In genomic region chr5:176387384-176387925, GRCh38 we compare ENCODE assay signal across 8 cellular contexts. TPM values are rescaled to one million over a fixed set of nuclear protein-coding genes. Genes with fewer than 3 reads are reported as not detected.
A peak's percentile ranks its signal among the peaks of the same experiment; 100 is the strongest.
DNase-seq lines count a peak whose midpoint lies in the region; ATAC-seq and TF ChIP-seq lines count a peak whose summit lies in the region.

No MANE protein-coding gene starts in this region.

- TF ChIP-seq RAD21 in SK-N-SH (IDR thresholded peaks at IDR 0.05; ENCODE audit: low read length), result no peak

- no peak for ATAC-seq in SK-N-SH treated with all-trans-retinoic acid at 6 μM for 48 hours

- H3K27ac Mint-ChIP-seq in activated T-helper 2 cell treated with anti-CD3 and anti-CD28 coated beads, Interferon-gamma antibody, Interleukin-2, Interleukin-4, amounts not matched to agents 10 μg/mL and 5 μg/mL and 100 μg/mL, durations not matched to agents 14 hours and 24 hours and 36 hours, result peak overlapping the region; percentile 99
- peak overlapping the region in 5 of 6 donors; percentile 81 to 99 (median 94) for H3K27ac Mint-ChIP-seq in immature natural killer cell

- H3K9ac ChIP-seq in SK-N-SH, result peak overlapping the region; percentile 96
- peak overlapping the region; percentile 97 to 98 for H3K9ac ChIP-seq in stomach smooth muscle (ENCODE audit: low read length in 2 of 2)

- no peak for DNase-seq in SK-N-SH
- no peak for DNase-seq in activated T-helper 2 cell treated with anti-CD3 and anti-CD28 coated beads, Interferon-gamma antibody, Interleukin-2, Interleukin-4, amounts not matched to agents 10 μg/mL and 5 μg/mL and 100 μg/mL, durations not matched to agents 14 hours and 24 hours and 36 hours (ENCODE audit: low spot score)
- no peak for DNase-seq in immature natural killer cell
- DNase-seq in iPS-NIHi7 (ENCODE audit: extremely low spot score), result no peak
- no peak for DNase-seq in NCI-H187 treated with DMSO at 0.1 percent for 48 hours (lab: John Stamatoyannopoulos, UW)
- no peak for DNase-seq in SIG-M5 treated with dmso at 0.1 percent for 504 hours (lab: John Stamatoyannopoulos, UW; ENCODE audit: unreplicated experiment)

- H3K9me3 Mint-ChIP-seq in activated T-helper 2 cell treated with anti-CD3 and anti-CD28 coated beads, Interferon-gamma antibody, Interleukin-2, Interleukin-4, amounts not matched to agents 10 μg/mL and 5 μg/mL and 100 μg/mL, durations not matched to agents 14 hours and 24 hours and 36 hours, result no peaks in the 10 kb centered on the region
- H3K9me3 Mint-ChIP-seq in immature natural killer cell, result no peaks in the 10 kb centered on the region

- no peaks in the 10 kb centered on the region for H4K20me1 ChIP-seq in SK-N-SH (ENCODE audit: insufficient read depth)

- H3K27ac ChIP-seq in SK-N-SH (ENCODE audit: low read depth in 2 of 2, low read length in 1 of 2), result peak overlapping the region in 1 of 2 experiments; percentile 97; a peak in 1 of 4 replicates
- H3K27ac ChIP-seq in stomach smooth muscle (ENCODE audit: low read length), result no peak overlapping the region

- H3K4me3 ChIP-seq in SK-N-SH (ENCODE audit: low read depth in 2 of 2, low read length in 1 of 2) (peak overlapping the region; percentile 92 to 96), stomach smooth muscle (ENCODE audit: low read length in 2 of 2) (peak overlapping the region; percentile 98 to 99)

- H3K4me3 Mint-ChIP-seq in activated T-helper 2 cell treated with anti-CD3 and anti-CD28 coated beads, Interferon-gamma antibody, Interleukin-2, Interleukin-4, amounts not matched to agents 10 μg/mL and 5 μg/mL and 100 μg/mL, durations not matched to agents 14 hours and 24 hours and 36 hours (ENCODE audit: low read depth), result peak overlapping the region; percentile 97
- peak overlapping the region; percentile 94 to 100 (median 99) for H3K4me3 Mint-ChIP-seq in immature natural killer cell

- H3K4me1 ChIP-seq in SK-N-SH (ENCODE audit: control insufficient read depth in 1 of 2, insufficient read depth in 2 of 2, low read depth in 1 of 2, low read length in 1 of 2), result peaks cover 0 to 14% of the 10 kb centered on the region in 2 experiments; a peak in 2 of 4 replicates
- peaks cover 19% of the 10 kb centered on the region for H3K4me1 ChIP-seq in stomach smooth muscle (ENCODE audit: control insufficient read depth, insufficient read depth, low read length)

- CTCF ChIA-PET in SK-N-SH (lab: Yijun Ruan, JAX), result interaction anchor here (1.5 to 2.5 kb wide), 2 partner anchors 26 to 29 kb away, joined by 6 to 7 read pairs; partner anchors contain the start of genes CLTB and KIAA1191

- H2AFZ ChIP-seq in SK-N-SH (ENCODE audit: low read depth), result no peak overlapping the region

- peaks cover 6% of the 10 kb centered on the region for H3F3A ChIP-seq in SK-N-SH (replicated peaks; ENCODE audit: insufficient read depth)

- intact Hi-C loops in activated T-helper 2 cell treated with anti-CD3 and anti-CD28 coated beads, Interferon-gamma antibody, Interleukin-2, Interleukin-4, amounts not matched to agents 10 μg/mL and 5 μg/mL and 100 μg/mL, durations not matched to agents 14 hours and 24 hours and 36 hours (cut with micrococcal nuclease), result no loop called here

- H3K36me3 Mint-ChIP-seq in activated T-helper 2 cell treated with anti-CD3 and anti-CD28 coated beads, Interferon-gamma antibody, Interleukin-2, Interleukin-4, amounts not matched to agents 10 μg/mL and 5 μg/mL and 100 μg/mL, durations not matched to agents 14 hours and 24 hours and 36 hours (ENCODE audit: low read depth), result peaks cover 68% of the 10 kb centered on the region
- H3K36me3 Mint-ChIP-seq in immature natural killer cell, result peaks cover 4 to 30% (median 4%) of the 10 kb centered on the region in 3 donors

- H3K36me3 ChIP-seq in SK-N-SH (replicated peaks in 1 of 2; ENCODE audit: control insufficient read depth in 1 of 2, insufficient read depth in 2 of 2, low read length in 1 of 2) (peaks cover 21 to 48% of the 10 kb centered on the region in 2 experiments), stomach smooth muscle (ENCODE audit: control insufficient read depth in 2 of 2, insufficient read depth in 2 of 2, low read length in 2 of 2) (peaks cover 35 to 44% of the 10 kb centered on the region in 2 donors)

- WGBS in SK-N-SH (ENCODE audit: low lambda C conversion rate), result 18% methylated on average over 8 of the region's 8 CpGs

- H3K27me3 ChIP-seq in SK-N-SH (ENCODE audit: insufficient read depth), result no peaks in the 10 kb centered on the region
- no peaks in the 10 kb centered on the region for H3K27me3 ChIP-seq in stomach smooth muscle (ENCODE audit: control insufficient read depth in 1 of 2, insufficient read depth in 2 of 2, low read length in 2 of 2)

- POLR2A ChIA-PET in SK-N-SH (lab: Yijun Ruan, JAX), result interaction anchor here (0.7 to 2.0 kb wide), 3 partner anchors 9 to 150 kb away, joined by 3 to 7 read pairs (median 4); partner anchors contain the start of gene RNF44

- H3K4me2 ChIP-seq in SK-N-SH, result peak overlapping the region; percentile 86

- H3K4me1 Mint-ChIP-seq in activated T-helper 2 cell treated with anti-CD3 and anti-CD28 coated beads, Interferon-gamma antibody, Interleukin-2, Interleukin-4, amounts not matched to agents 10 μg/mL and 5 μg/mL and 100 μg/mL, durations not matched to agents 14 hours and 24 hours and 36 hours (ENCODE audit: low read depth), result peaks cover 21% of the 10 kb centered on the region
- peaks cover 32 to 37% of the 10 kb centered on the region in 2 donors for H3K4me1 Mint-ChIP-seq in immature natural killer cell

- no peak for TF ChIP-seq EP300 in SK-N-SH (IDR thresholded peaks at IDR 0.05; ENCODE audit: borderline replicate concordance in 1 of 2, low read depth in 1 of 2, low read length in 1 of 2)

- H3K9me3 ChIP-seq in SK-N-SH, result no peaks in the 10 kb centered on the region
- H3K9me3 ChIP-seq in stomach smooth muscle (ENCODE audit: control insufficient read depth in 2 of 2, low read length in 2 of 2), result no peaks in the 10 kb centered on the region

- TF ChIP-seq CTCF in SK-N-SH (IDR thresholded peaks at IDR 0.05), result peak; percentile 20; the same call in 1 of the 2 replicates

- H3K27me3 Mint-ChIP-seq in activated T-helper 2 cell treated with anti-CD3 and anti-CD28 coated beads, Interferon-gamma antibody, Interleukin-2, Interleukin-4, amounts not matched to agents 10 μg/mL and 5 μg/mL and 100 μg/mL, durations not matched to agents 14 hours and 24 hours and 36 hours (ENCODE audit: low read depth), result no peaks in the 10 kb centered on the region
- peaks cover 0 to 8% (median 7%) of the 10 kb centered on the region in 3 donors for H3K27me3 Mint-ChIP-seq in immature natural killer cell (ENCODE audit: low read depth in 3 of 3)

- H3K9me2 ChIP-seq in SK-N-SH, result no peaks in the 10 kb centered on the region

- H3K79me2 ChIP-seq in SK-N-SH (ENCODE audit: insufficient read depth), result peaks cover 51% of the 10 kb centered on the region

TF ChIP-seq in SK-N-SH, 30 proteins besides CTCF, POLR2A, EP300 and RAD21:
- TF ChIP-seq CHD2 (IDR thresholded peaks at IDR 0.05; ENCODE audit: low read length, partially characterized antibody), result no peak
- no peak for TF ChIP-seq MAX (IDR thresholded peaks at IDR 0.05; ENCODE audit: low read depth)

TF ChIP-seq in SK-N-SH treated with all-trans-retinoic acid at 6 μM for 48 hours, 23 proteins besides CTCF, POLR2A, EP300 and RAD21 (continues in another document):
- no peak for TF ChIP-seq ZFP3 (CRISPR knock-in tag; IDR thresholded peaks at IDR 0.05)

RNA-seq across cellular contexts. Expression of gene NOP16, which starts 0.9 kb away (rescaled TPM):
- 158 and 161 TPM in 2 replicates for polyA plus RNA-seq in SK-N-SH (2012; rRNA removed)
- 134 and 136 TPM in 2 replicates for polyA plus RNA-seq in SK-N-SH (2012; cell fraction: cytosol; rRNA removed)
- 233 and 292 TPM in 2 replicates for polyA plus RNA-seq in SK-N-SH (2012; cell fraction: nucleus; rRNA removed)
- total RNA-seq in activated T-helper 2 cell treated with anti-CD3 and anti-CD28 coated beads, Interferon-gamma antibody, Interleukin-2, Interleukin-4, amounts not matched to agents 10 μg/mL and 5 μg/mL and 100 μg/mL, durations not matched to agents 14 hours and 24 hours and 36 hours, result 79.6 and 84.0 TPM in 2 replicates
- 10 to 100 TPM in 2 of 3 donors, 1 to 10 TPM in 1; 5.7 to 34.7 (median 16.6) TPM for polyA plus RNA-seq in immature natural killer cell

RNA-seq across cellular contexts. Expression of gene HIGD2A, which starts 1.1 kb away (rescaled TPM):
- 211 and 213 TPM in 2 replicates for polyA plus RNA-seq in SK-N-SH (2012; rRNA removed)
- polyA plus RNA-seq in SK-N-SH (2012; cell fraction: cytosol; rRNA removed), result 139 and 190 TPM in 2 replicates
- 57.7 and 81.8 TPM in 2 replicates for polyA plus RNA-seq in SK-N-SH (2012; cell fraction: nucleus; rRNA removed)
- 102 and 105 TPM in 2 replicates for total RNA-seq in activated T-helper 2 cell treated with anti-CD3 and anti-CD28 coated beads, Interferon-gamma antibody, Interleukin-2, Interleukin-4, amounts not matched to agents 10 μg/mL and 5 μg/mL and 100 μg/mL, durations not matched to agents 14 hours and 24 hours and 36 hours
- polyA plus RNA-seq in immature natural killer cell, result 100 to 1,000 TPM; 186 to 218 (median 207) TPM

RNA-seq across cellular contexts. Expression of gene ARL10, which starts 22.2 kb away (rescaled TPM):
- polyA plus RNA-seq in SK-N-SH (2012; rRNA removed) (4.6 and 7.8 TPM in 2 replicates), immature natural killer cell (under 1 TPM; 0.02 to 0.76 (median 0.45) TPM)
- polyA plus RNA-seq in SK-N-SH (2012; cell fraction: cytosol; rRNA removed), result 3.6 and 5.7 TPM in 2 replicates
- 27.9 and 49.3 TPM in 2 replicates for polyA plus RNA-seq in SK-N-SH (2012; cell fraction: nucleus; rRNA removed)
- 22.3 TPM in 2 replicates for total RNA-seq in activated T-helper 2 cell treated with anti-CD3 and anti-CD28 coated beads, Interferon-gamma antibody, Interleukin-2, Interleukin-4, amounts not matched to agents 10 μg/mL and 5 μg/mL and 100 μg/mL, durations not matched to agents 14 hours and 24 hours and 36 hours

RNA-seq across cellular contexts. Expression of gene KIAA1191, which starts 25.9 kb away (rescaled TPM):
- polyA plus RNA-seq in SK-N-SH (2012; rRNA removed) (100 and 127 TPM in 2 replicates), immature natural killer cell (10 to 100 TPM; 43.8 to 56.0 (median 50.9) TPM)
- 75.8 and 102 TPM in 2 replicates for polyA plus RNA-seq in SK-N-SH (2012; cell fraction: cytosol; rRNA removed)
- 46.0 and 69.3 TPM in 2 replicates for polyA plus RNA-seq in SK-N-SH (2012; cell fraction: nucleus; rRNA removed)
- total RNA-seq in activated T-helper 2 cell treated with anti-CD3 and anti-CD28 coated beads, Interferon-gamma antibody, Interleukin-2, Interleukin-4, amounts not matched to agents 10 μg/mL and 5 μg/mL and 100 μg/mL, durations not matched to agents 14 hours and 24 hours and 36 hours, result 55.5 and 61.3 TPM in 2 replicates

RNA-seq across cellular contexts. Expression of gene CLTB, which starts 28.9 kb away (rescaled TPM):
- polyA plus RNA-seq in SK-N-SH (2012; rRNA removed) (85.9 and 91.2 TPM in 2 replicates), immature natural killer cell (100 to 1,000 TPM in 2 of 3 donors, 10 to 100 TPM in 1; 67.5 to 115 (median 113) TPM)
- polyA plus RNA-seq in SK-N-SH (2012; cell fraction: cytosol; rRNA removed), result 67.0 and 82.5 TPM in 2 replicates
- polyA plus RNA-seq in SK-N-SH (2012; cell fraction: nucleus; rRNA removed), result 37.1 and 45.6 TPM in 2 replicates
- 47.9 and 57.9 TPM in 2 replicates for total RNA-seq in activated T-helper 2 cell treated with anti-CD3 and anti-CD28 coated beads, Interferon-gamma antibody, Interleukin-2, Interleukin-4, amounts not matched to agents 10 μg/mL and 5 μg/mL and 100 μg/mL, durations not matched to agents 14 hours and 24 hours and 36 hours
